Comparison of ENCODE assay signal across 8 cellular contexts in the genomic region with DNA sequence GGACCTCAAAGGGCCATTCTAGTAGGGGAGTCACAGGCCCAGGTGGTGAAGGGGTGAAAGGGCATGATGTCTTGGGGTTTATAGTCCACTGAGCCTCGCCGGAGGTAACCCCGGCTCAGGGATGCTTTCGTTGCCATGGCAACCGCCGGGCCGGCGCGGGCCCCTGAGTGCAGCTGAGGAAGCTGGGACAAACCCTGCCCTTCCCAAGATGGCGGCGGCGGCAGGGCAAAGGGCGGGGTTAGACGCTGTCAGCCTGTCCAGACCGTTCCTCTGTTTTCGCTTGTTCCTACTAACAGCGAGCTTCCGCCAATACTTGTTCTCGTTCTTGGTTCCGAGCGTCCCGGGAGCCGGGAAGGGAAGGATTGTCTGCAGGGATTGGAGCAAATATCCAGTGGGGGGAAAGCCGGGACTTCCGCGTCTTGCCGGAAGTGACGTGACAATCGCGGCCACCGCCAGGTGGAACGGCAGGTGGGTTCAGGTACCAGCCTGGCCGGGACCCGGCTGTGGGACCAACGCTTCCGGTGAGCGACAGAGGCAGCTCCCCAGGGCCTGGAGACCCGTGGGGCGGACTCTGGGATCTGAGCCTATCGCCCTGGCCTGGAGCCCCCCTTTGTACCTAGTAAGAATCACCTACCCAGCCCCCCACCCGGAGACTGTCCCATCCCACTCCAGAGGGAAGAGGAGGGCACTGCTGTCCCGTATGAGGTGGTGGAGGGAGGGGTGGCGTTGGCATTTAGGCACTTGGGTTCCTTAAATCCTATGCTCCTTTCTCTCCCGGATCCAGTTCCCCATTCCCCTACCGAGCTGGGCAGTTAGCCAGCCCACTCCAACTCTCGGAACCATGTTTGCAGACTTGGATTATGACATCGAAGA. TPM values are rescaled to one million over a fixed set of nuclear protein-coding genes. Genes with fewer than 3 reads are reported as not detected.
A peak's percentile ranks its signal among the peaks of the same experiment; 100 is the strongest.
DNase-seq lines count a peak whose midpoint lies in the region; ATAC-seq and TF ChIP-seq lines count a peak whose summit lies in the region.

Gene PICK1 (plus strand): TSS at position 436 of the 873 bp plus-strand sequence. CDS start 406 bp downstream, at position 842.

- peak; percentile 26 for DNase-seq in KG1 (lab: John Stamatoyannopoulos, UW)
- peak; percentile 75 for DNase-seq in RPMI8226
- peak; percentile 72 for DNase-seq in activated T-helper 9 cell treated with anti-CD3 and anti-CD28 coated beads, Interleukin-2, amount 50 U/mL, for 16 hours (ENCODE audit: low read depth)
- DNase-seq in fibroblast of mammary gland (ENCODE audit: low read depth), result peak; percentile 86
- DNase-seq in naive B cell, result peak; percentile 79
- peak; percentile 69 to 74 for DNase-seq in stimulated activated CD8-positive, alpha-beta memory T cell treated with anti-CD3 and anti-CD28 coated beads, Interleukin-7, amount 100 ng/mL, for 48 hours (ENCODE audit: extremely low read depth in 1 of 2, low read depth in 1 of 2)

- H3K4me3 Mint-ChIP-seq in naive B cell, result peak within 1 kb of the TSS; percentile 90 to 99 (median 97)

- ATAC-seq in naive B cell (ENCODE audit: low read depth in 2 of 2) (peak; percentile 80 to 82), HG02981 (IDR thresholded peaks at IDR 0.05; ENCODE audit: unreplicated experiment) (no peak)

- peak; percentile 38 for TF ChIP-seq POLR2A in GM10847 (IDR thresholded peaks at IDR 0.05; ENCODE audit: extremely low read depth, insufficient read length)

- peak within 1 kb of the TSS; percentile 96 to 99 (median 98) for H3K27ac Mint-ChIP-seq in naive B cell

- no peak for TF ChIP-seq CTCF in fibroblast of mammary gland (conservative IDR thresholded peaks at IDR 0.05; ENCODE audit: control insufficient read depth, insufficient read depth, low read depth, low read length)

- H3K4me3 ChIP-seq in fibroblast of mammary gland (ENCODE audit: control insufficient read depth, low read depth, low read length), result peak within 1 kb of the TSS; percentile 71

- peaks cover 0 to 3% (median 0%) of the 10 kb centered on the region in 7 donors for H3K9me3 Mint-ChIP-seq in naive B cell

- H3K27me3 Mint-ChIP-seq in naive B cell, result no peaks in the 10 kb centered on the region

- peaks cover 22 to 32% (median 23%) of the 10 kb centered on the region in 3 donors for H3K4me1 Mint-ChIP-seq in naive B cell

- peaks cover 0 to 4% of the 10 kb centered on the region in 2 donors for H3K36me3 Mint-ChIP-seq in naive B cell

RNA-seq across cellular contexts. Expression of gene PICK1, which starts in this region (rescaled TPM):
- polyA plus RNA-seq in naive B cell (ENCODE audit: low read depth in 6 of 6), result 1 to 10 TPM; 2.6 to 9.7 (median 9.3) TPM

Comparison
In these comparisons a context has a peak if more than half of its experiments do, and no peak if none do; other contexts are left out.
1. DNase-seq: peak in every context shown above with its lines; median percentile 86 in fibroblast of mammary gland; 79 in naive B cell; 75 in RPMI8226; 72 in activated T-helper 9 cell treated with anti-CD3 and anti-CD28 coated beads, Interleukin-2, amount 50 U/mL, for 16 hours; 72 in stimulated activated CD8-positive, alpha-beta memory T cell treated with anti-CD3 and anti-CD28 coated beads, Interleukin-7, amount 100 ng/mL, for 48 hours; 26 in KG1.